ENCODE assay signal across 9 cellular contexts in genomic region chr2:8514748-8515389, GRCh38.
DNase-seq lines count a peak whose midpoint lies in the region; ATAC-seq, FAIRE-seq and TF ChIP-seq lines count a peak whose summit lies in the region.
"Had no signal": no experiment of that assay in that cellular context is flagged by ENCODE, and none has a peak within 500 bp of the region (broad histone marks: within the 10 kb centered on the region; RNA-seq: fewer than 3 reads in every experiment).

No MANE protein-coding gene starts in this region.

- intact Hi-C loops in CD14-positive monocyte (cut with micrococcal nuclease): no loop called here

- FAIRE-seq in GM19239 (lab: Jason Lieb, UNC): peak; percentile 99

- peak overlapping the region in 1 of 2 donors; percentile 47 for H3K4me3 Mint-ChIP-seq in CD14-positive monocyte
- H3K4me3 Mint-ChIP-seq in activated T-cell treated with anti-CD3 and anti-CD28 coated beads, Interleukin-2, amount 50 U/mL, for 4 hours: peak overlapping the region; percentile 66
- peak overlapping the region; percentile 55 for H3K4me3 Mint-ChIP-seq in stimulated activated effector memory CD8-positive, alpha-beta T cell treated with anti-CD3 and anti-CD28 coated beads, Interleukin-12 subunit alpha, Interleukin-12 subunit beta, amount 100 ng/mL, for 72 hours
- H3K4me3 Mint-ChIP-seq: neural crest cell had no signal

- ATAC-seq in HG03175 (IDR thresholded peaks at IDR 0.05; ENCODE audit: unreplicated experiment): peak; percentile 39
- peak; percentile 76 for ATAC-seq in activated T-cell treated with anti-CD3 and anti-CD28 coated beads, Interleukin-2, amount 50 U/mL, for 4 hours
- ATAC-seq in stimulated activated effector memory CD8-positive, alpha-beta T cell treated with anti-CD3 and anti-CD28 coated beads, Interleukin-12 subunit alpha, Interleukin-12 subunit beta, amount 100 ng/mL, for 72 hours: peak; percentile 78

- CTCF ChIA-PET in HEK293T (lab: Yijun Ruan, JAX): no interaction called here

- no peak for TF ChIP-seq CTCF in CD14-positive monocyte (IDR thresholded peaks at IDR 0.05)

- POLR2A ChIA-PET in HEK293T (lab: Yijun Ruan, JAX): no interaction called here

- peak overlapping the region; percentile 73 to 95 (median 89) for H3K27ac Mint-ChIP-seq in CD14-positive monocyte
- H3K27ac Mint-ChIP-seq in stimulated activated effector memory CD8-positive, alpha-beta T cell treated with anti-CD3 and anti-CD28 coated beads, Interleukin-12 subunit alpha, Interleukin-12 subunit beta, amount 100 ng/mL, for 72 hours: peak overlapping the region; percentile 80

- H3K36me3 Mint-ChIP-seq in CD14-positive monocyte: peaks cover 1 to 4% of the 10 kb centered on the region in 2 donors
- H3K36me3 Mint-ChIP-seq in activated T-cell treated with anti-CD3 and anti-CD28 coated beads, Interleukin-2, amount 50 U/mL, for 4 hours (ENCODE audit: insufficient read depth): peaks cover 3% of the 10 kb centered on the region
- H3K36me3 Mint-ChIP-seq in stimulated activated effector memory CD8-positive, alpha-beta T cell treated with anti-CD3 and anti-CD28 coated beads, Interleukin-12 subunit alpha, Interleukin-12 subunit beta, amount 100 ng/mL, for 72 hours: peaks cover 6% of the 10 kb centered on the region

- H3K9me3 Mint-ChIP-seq in CD14-positive monocyte: peaks cover 4 to 8% (median 6%) of the 10 kb centered on the region in 7 donors
- H3K9me3 Mint-ChIP-seq in activated T-cell treated with anti-CD3 and anti-CD28 coated beads, Interleukin-2, amount 50 U/mL, for 4 hours: peaks cover 8% of the 10 kb centered on the region
- peaks cover 7% of the 10 kb centered on the region for H3K9me3 Mint-ChIP-seq in stimulated activated effector memory CD8-positive, alpha-beta T cell treated with anti-CD3 and anti-CD28 coated beads, Interleukin-12 subunit alpha, Interleukin-12 subunit beta, amount 100 ng/mL, for 72 hours

- DNase-seq in CD14-positive monocyte (ENCODE audit: low spot score): peak; percentile 15
- DNase-seq in GM19239 (ENCODE audit: insufficient read length, low spot score): peak; percentile 60
- DNase-seq in activated T-cell treated with anti-CD3 and anti-CD28 coated beads, Interleukin-2, amount 50 U/mL, for 4 hours: peak; percentile 23
- peak; percentile 36 to 74 for DNase-seq in stimulated activated effector memory CD8-positive, alpha-beta T cell treated with anti-CD3 and anti-CD28 coated beads, Interleukin-12 subunit alpha, Interleukin-12 subunit beta, amount 100 ng/mL, for 72 hours (ENCODE audit: low spot score in 2 of 2)
- no peak for DNase-seq in DMS153 treated with DMSO at 0.1 percent for 48 hours (lab: John Stamatoyannopoulos, UW; ENCODE audit: unreplicated experiment)
- no peak for DNase-seq in HEK293T (ENCODE audit: extremely low spot score)
- DNase-seq in NCI-H1048 (lab: John Stamatoyannopoulos, UW): no peak

- peaks cover 76% of the 10 kb centered on the region for H3K4me1 Mint-ChIP-seq in CD14-positive monocyte
- H3K4me1 Mint-ChIP-seq in activated T-cell treated with anti-CD3 and anti-CD28 coated beads, Interleukin-2, amount 50 U/mL, for 4 hours (ENCODE audit: low read depth): peaks cover 63% of the 10 kb centered on the region
- H3K4me1 Mint-ChIP-seq in stimulated activated effector memory CD8-positive, alpha-beta T cell treated with anti-CD3 and anti-CD28 coated beads, Interleukin-12 subunit alpha, Interleukin-12 subunit beta, amount 100 ng/mL, for 72 hours: peaks cover 86% of the 10 kb centered on the region
- H3K4me1 Mint-ChIP-seq: neural crest cell had no signal

- peaks cover 0 to 2% (median 0%) of the 10 kb centered on the region in 3 donors for H3K27me3 Mint-ChIP-seq in CD14-positive monocyte (ENCODE audit: low read depth in 3 of 3)
- no peaks in the 10 kb centered on the region for H3K27me3 Mint-ChIP-seq in activated T-cell treated with anti-CD3 and anti-CD28 coated beads, Interleukin-2, amount 50 U/mL, for 4 hours (ENCODE audit: low read depth)

TF ChIP-seq in HEK293T, 16 proteins besides CTCF, POLR2A, EP300 and RAD21:
- TF ChIP-seq CTBP1 (IDR thresholded peaks at IDR 0.05; ENCODE audit: borderline replicate concordance) (no peak), LEF1 (IDR thresholded peaks at IDR 0.05; ENCODE audit: borderline replicate concordance) (no peak), SP1 (IDR thresholded peaks at IDR 0.05) (no peak), HDGF (IDR thresholded peaks at IDR 0.05; ENCODE audit: borderline replicate concordance) (no peak), BHLHE40 (IDR thresholded peaks at IDR 0.05; ENCODE audit: borderline replicate concordance) (no peak), SUZ12 (IDR thresholded peaks at IDR 0.05) (no peak), ARNT (IDR thresholded peaks at IDR 0.05) (no peak), FOXK2 (IDR thresholded peaks at IDR 0.05) (no peak), NFRKB (IDR thresholded peaks at IDR 0.05) (no peak), L3MBTL2 (conservative IDR thresholded peaks at IDR 0.05) (no peak), TARDBP (IDR thresholded peaks at IDR 0.05) (no peak), ZNF384 (IDR thresholded peaks at IDR 0.05) (no peak), PKNOX1 (IDR thresholded peaks at IDR 0.05) (no peak), FOXM1 (IDR thresholded peaks at IDR 0.05; ENCODE audit: borderline replicate concordance) (no peak)

Comparison
In these comparisons a context has a peak if more than half of its experiments do, and no peak if none do; other contexts are left out.
1. DNase-seq: peak in CD14-positive monocyte (single experiment), GM19239 (single experiment), activated T-cell treated with anti-CD3 and anti-CD28 coated beads, Interleukin-2, amount 50 U/mL, for 4 hours (single experiment) and stimulated activated effector memory CD8-positive, alpha-beta T cell treated with anti-CD3 and anti-CD28 coated beads, Interleukin-12 subunit alpha, Interleukin-12 subunit beta, amount 100 ng/mL, for 72 hours (2 of 2); none in DMS153 treated with DMSO at 0.1 percent for 48 hours (single experiment), HEK293T (single experiment) and NCI-H1048 (single experiment).
2. Peak in every context shown above with its lines, with median percentiles within 50 percentile points of each other: ATAC-seq.